Comparison of ENCODE assay signal across 37 cellular contexts in genomic region chr2:106974891-106975290, GRCh38.
"Had no signal": no experiment of that assay in that cellular context is flagged by ENCODE, and none has a peak within 500 bp of the region (broad histone marks: within the 10 kb centered on the region; RNA-seq: fewer than 3 reads in every experiment).

No MANE protein-coding gene starts in this region.

- H3K4me3 ChIP-seq: adrenal gland, ascending aorta, body of pancreas, breast epithelium, cardiac muscle cell had no signal

- H3K36me3 ChIP-seq: adrenal gland, ascending aorta, brain microvascular endothelial cell, breast epithelium, cardiac muscle cell had no signal

- H3K27me3 Mint-ChIP-seq: activated naive CD4-positive, alpha-beta T cell treated with anti-CD3 and anti-CD28 coated beads, Interleukin-2, amount 10 ng/mL, durations not matched to agents 7 days and 5 days; activated naive CD4-positive, alpha-beta T cell treated with anti-CD3 and anti-CD28 coated beads, Interleukin-2, amount 50 U/mL, for 24 hours; activated naive CD8-positive, alpha-beta T cell; activated naive CD8-positive, alpha-beta T cell treated with anti-CD3 and anti-CD28 coated beads for 36 hours; activated naive CD8-positive, alpha-beta T cell treated with anti-CD3 and anti-CD28 coated beads, Interleukin-2, amount 10 ng/mL, durations not matched to agents 7 days and 5 days; activated naive CD8-positive, alpha-beta T cell treated with anti-CD3 and anti-CD28 coated beads, Interleukin-2, amount 50 U/mL, for 24 hours; activated T-cell treated with anti-CD3 and anti-CD28 coated beads, Interleukin-2, amount 50 U/mL, for 24 hours; activated T-helper 17 cell treated with anti-CD3 and anti-CD28 coated beads, Interleukin-2, amount 50 U/mL, for 72 hours; brain; central memory CD8-positive, alpha-beta T cell had no signal

- H3K27me3 ChIP-seq: adrenal gland, ascending aorta, body of pancreas, brain microvascular endothelial cell, breast epithelium had no signal

- H3K27ac ChIP-seq: adrenal gland, ascending aorta, body of pancreas, brain microvascular endothelial cell, breast epithelium, cardiac muscle cell had no signal

- H3K4me1 ChIP-seq: adrenal gland, ascending aorta, body of pancreas, breast epithelium had no signal

- H3K9me3 ChIP-seq: adrenal gland, ascending aorta, body of pancreas, breast epithelium had no signal

- ATAC-seq: activated naive CD4-positive, alpha-beta T cell treated with anti-CD3 and anti-CD28 coated beads, Interleukin-2, amount 50 U/mL, for 72 hours; activated naive CD8-positive, alpha-beta T cell treated with anti-CD3 and anti-CD28 coated beads, Interleukin-2, amount 50 U/mL, for 24 hours; activated T-cell treated with anti-CD3 and anti-CD28 coated beads, Interleukin-2, amount 50 U/mL, for 4 hours; activated T-cell treated with anti-CD3 and anti-CD28 coated beads, Interleukin-2, amount 50 U/mL, for 72 hours; activated T-helper 17 cell treated with anti-CD3 and anti-CD28 coated beads, Interleukin-2, amount 50 U/mL, for 72 hours; body of pancreas had no signal

- H3K4me1 Mint-ChIP-seq: activated naive CD4-positive, alpha-beta T cell treated with anti-CD3 and anti-CD28 coated beads, Interleukin-2, amount 10 ng/mL, durations not matched to agents 7 days and 5 days; activated naive CD4-positive, alpha-beta T cell treated with anti-CD3 and anti-CD28 coated beads, Interleukin-2, amount 50 U/mL, for 24 hours; activated naive CD8-positive, alpha-beta T cell treated with anti-CD3 and anti-CD28 coated beads for 36 hours; activated naive CD8-positive, alpha-beta T cell treated with anti-CD3 and anti-CD28 coated beads, Interleukin-2, amount 10 ng/mL, durations not matched to agents 7 days and 5 days; activated naive CD8-positive, alpha-beta T cell treated with anti-CD3 and anti-CD28 coated beads, Interleukin-2, amount 50 U/mL, for 24 hours; activated T-helper 17 cell treated with anti-CD3 and anti-CD28 coated beads, Interleukin-2, amount 50 U/mL, for 72 hours; central memory CD8-positive, alpha-beta T cell had no signal

- DNase-seq: activated effector memory CD4-positive, alpha-beta T cell treated with anti-CD3 and anti-CD28 coated beads, Interleukin-2, amount 50 U/mL, for 16 hours; activated effector memory CD4-positive, alpha-beta T cell treated with Interleukin-2 at 50 U/mL for 16 hours; activated gamma-delta T cell; activated gamma-delta T cell treated with Interleukin-2 at 50 U/mL for 16 hours; activated naive CD4-positive, alpha-beta T cell; activated naive CD4-positive, alpha-beta T cell treated with anti-CD3 and anti-CD28 coated beads for 36 hours; activated naive CD4-positive, alpha-beta T cell treated with anti-CD3 and anti-CD28 coated beads, Interleukin-2, amount 10 ng/mL, durations not matched to agents 7 days and 5 days; activated naive CD4-positive, alpha-beta T cell treated with anti-CD3 and anti-CD28 coated beads, Interleukin-2, amount 50 U/mL, for 16 hours; activated naive CD4-positive, alpha-beta T cell treated with Interleukin-2 at 50 U/mL for 16 hours; activated naive CD8-positive, alpha-beta T cell treated with anti-CD3 and anti-CD28 coated beads for 36 hours; activated naive CD8-positive, alpha-beta T cell treated with anti-CD3 and anti-CD28 coated beads, Interleukin-2, amount 10 ng/mL, durations not matched to agents 7 days and 5 days; activated naive CD8-positive, alpha-beta T cell treated with anti-CD3 and anti-CD28 coated beads, Interleukin-2, amount 50 U/mL, for 24 hours; activated T-cell treated with anti-CD3 and anti-CD28 coated beads, Interleukin-2, amount 50 U/mL, for 24 hours; activated T-cell treated with anti-CD3 and anti-CD28 coated beads, Interleukin-2, amount 50 U/mL, for 4 hours; activated T-cell treated with anti-CD3 and anti-CD28 coated beads, Interleukin-2, amount 50 U/mL, for 48 hours; activated T-cell treated with anti-CD3 and anti-CD28 coated beads, Interleukin-2, amount 50 U/mL, for 72 hours; adrenal gland; amniotic stem cell; amygdala; anterior cingulate cortex; aorta; body of pancreas; brain microvascular endothelial cell; caudate nucleus; central memory CD4-positive, alpha-beta T cell; cerebellar nuclear complex had no signal

- H3K9me3 Mint-ChIP-seq: activated naive CD4-positive, alpha-beta T cell treated with anti-CD3 and anti-CD28 coated beads for 36 hours; activated naive CD8-positive, alpha-beta T cell treated with anti-CD3 and anti-CD28 coated beads for 36 hours; activated naive CD8-positive, alpha-beta T cell treated with anti-CD3 and anti-CD28 coated beads, Interleukin-2, amount 10 ng/mL, durations not matched to agents 7 days and 5 days; activated naive CD8-positive, alpha-beta T cell treated with anti-CD3 and anti-CD28 coated beads, Interleukin-2, amount 50 U/mL, for 24 hours; activated T-cell treated with anti-CD3 and anti-CD28 coated beads, Interleukin-2, amount 50 U/mL, for 24 hours; activated T-helper 1 cell treated with anti-CD3 and anti-CD28 coated beads, Interleukin-12 subunit alpha, Interleukin-12 subunit beta, Interleukin-2, Interleukin-4 antibody, amounts not matched to agents 30 ng/mL and 10 ng/mL and 1 ng/mL, durations not matched to agents 14 hours and 24 hours and 36 hours; activated T-helper 17 cell treated with anti-CD3 and anti-CD28 coated beads, Interleukin-2, amount 50 U/mL, for 72 hours; activated T-helper 2 cell treated with anti-CD3 and anti-CD28 coated beads, Interferon-gamma antibody, Interleukin-2, Interleukin-4, amounts not matched to agents 10 μg/mL and 5 μg/mL and 100 μg/mL, durations not matched to agents 14 hours and 24 hours and 36 hours; brain had no signal

- H3K4me3 Mint-ChIP-seq: activated naive CD4-positive, alpha-beta T cell treated with anti-CD3 and anti-CD28 coated beads for 36 hours; activated naive CD4-positive, alpha-beta T cell treated with anti-CD3 and anti-CD28 coated beads, Interleukin-2, amount 10 ng/mL, durations not matched to agents 7 days and 5 days; activated naive CD4-positive, alpha-beta T cell treated with anti-CD3 and anti-CD28 coated beads, Interleukin-2, amount 50 U/mL, for 24 hours; activated naive CD8-positive, alpha-beta T cell; activated naive CD8-positive, alpha-beta T cell treated with anti-CD3 and anti-CD28 coated beads for 36 hours; activated naive CD8-positive, alpha-beta T cell treated with anti-CD3 and anti-CD28 coated beads, Interleukin-2, amount 10 ng/mL, durations not matched to agents 7 days and 5 days; activated naive CD8-positive, alpha-beta T cell treated with anti-CD3 and anti-CD28 coated beads, Interleukin-2, amount 50 U/mL, for 24 hours; activated T-cell treated with anti-CD3 and anti-CD28 coated beads, Interleukin-2, amount 50 U/mL, for 24 hours; activated T-cell treated with anti-CD3 and anti-CD28 coated beads, Interleukin-2, amount 50 U/mL, for 4 hours; activated T-cell treated with anti-CD3 and anti-CD28 coated beads, Interleukin-2, amount 50 U/mL, for 72 hours; activated T-helper 1 cell treated with anti-CD3 and anti-CD28 coated beads, Interleukin-12 subunit alpha, Interleukin-12 subunit beta, Interleukin-2, Interleukin-4 antibody, amounts not matched to agents 30 ng/mL and 10 ng/mL and 1 ng/mL, durations not matched to agents 14 hours and 24 hours and 36 hours; activated T-helper 17 cell treated with anti-CD3 and anti-CD28 coated beads, Interleukin-2, amount 50 U/mL, for 72 hours; brain; central memory CD8-positive, alpha-beta T cell had no signal

- H3K27ac Mint-ChIP-seq: activated naive CD4-positive, alpha-beta T cell treated with anti-CD3 and anti-CD28 coated beads for 36 hours; activated naive CD4-positive, alpha-beta T cell treated with anti-CD3 and anti-CD28 coated beads, Interleukin-2, amount 10 ng/mL, durations not matched to agents 7 days and 5 days; activated naive CD4-positive, alpha-beta T cell treated with anti-CD3 and anti-CD28 coated beads, Interleukin-2, amount 50 U/mL, for 24 hours; activated naive CD8-positive, alpha-beta T cell; activated naive CD8-positive, alpha-beta T cell treated with anti-CD3 and anti-CD28 coated beads for 36 hours; activated naive CD8-positive, alpha-beta T cell treated with anti-CD3 and anti-CD28 coated beads, Interleukin-2, amount 10 ng/mL, durations not matched to agents 7 days and 5 days; activated naive CD8-positive, alpha-beta T cell treated with anti-CD3 and anti-CD28 coated beads, Interleukin-2, amount 50 U/mL, for 24 hours; activated T-cell treated with anti-CD3 and anti-CD28 coated beads, Interleukin-2, amount 50 U/mL, for 24 hours; activated T-cell treated with anti-CD3 and anti-CD28 coated beads, Interleukin-2, amount 50 U/mL, for 72 hours; activated T-helper 1 cell treated with anti-CD3 and anti-CD28 coated beads, Interleukin-12 subunit alpha, Interleukin-12 subunit beta, Interleukin-2, Interleukin-4 antibody, amounts not matched to agents 30 ng/mL and 10 ng/mL and 1 ng/mL, durations not matched to agents 14 hours and 24 hours and 36 hours; activated T-helper 17 cell treated with anti-CD3 and anti-CD28 coated beads, Interleukin-2, amount 50 U/mL, for 72 hours; activated T-helper 2 cell treated with anti-CD3 and anti-CD28 coated beads, Interferon-gamma antibody, Interleukin-2, Interleukin-4, amounts not matched to agents 10 μg/mL and 5 μg/mL and 100 μg/mL, durations not matched to agents 14 hours and 24 hours and 36 hours; brain had no signal
